In genomic region chr9:92146610-92147009, GRCh38 we compare ENCODE assay signal across 10 cellular contexts. TPM values are rescaled to one million over a fixed set of nuclear protein-coding genes. Genes with fewer than 3 reads are reported as not detected.
DNase-seq lines count a peak whose midpoint lies in the region; ATAC-seq and TF ChIP-seq lines count a peak whose summit lies in the region.
"Had no signal": no experiment of that assay in that cellular context is flagged by ENCODE, and none has a peak within 500 bp of the region (broad histone marks: within the 10 kb centered on the region; RNA-seq: fewer than 3 reads in every experiment).

No MANE protein-coding gene starts in this region.

- TSS peak; percentile 86 for BruUV-seq in HCT116 (replicated peaks; lab: Mats Ljungman, UMichigan)

- H4K20me1 ChIP-seq in HCT116 (ENCODE audit: insufficient read depth), result no peaks in the 10 kb centered on the region

- no peak for TF ChIP-seq CTCF in HCT116 (IDR thresholded peaks at IDR 0.05 in 2 of 3, conservative IDR thresholded peaks at IDR 0.05 in 1 of 3; ENCODE audit: borderline replicate concordance in 1 of 3, insufficient read depth in 1 of 3, low read depth in 2 of 3, low read length in 2 of 3)
- no peak for TF ChIP-seq CTCF in WI38 (IDR thresholded peaks at IDR 0.05; ENCODE audit: low read depth, low read length)

- POLR2A ChIA-PET in HCT116 (lab: Charles Lee), result interaction anchor here (1.2 kb wide), 1 partner anchor 525 kb away, joined by 3 read pairs; no protein-coding TSS in a partner anchor

- H3K27me3 ChIP-seq in HCT116 (ENCODE audit: insufficient read depth, low read length) (no peaks in the 10 kb centered on the region), skeletal muscle satellite cell (ENCODE audit: control insufficient read depth, insufficient read depth, low read length) (no peaks in the 10 kb centered on the region)

- peak overlapping the region; percentile 67 for H2AFZ ChIP-seq in HCT116 (ENCODE audit: low read depth, low read length, poor library complexity, severe bottlenecking)

- H3K9ac ChIP-seq in HCT116 (ENCODE audit: low read length), result peak overlapping the region; percentile 36; the same call in 1 of the 2 replicates
- peak overlapping the region; percentile 56 for H3K9ac ChIP-seq in skeletal muscle satellite cell (ENCODE audit: low read depth, low read length)

- H3K4me2 ChIP-seq in HCT116 (ENCODE audit: low read length), result peak overlapping the region; percentile 88
- H3K4me2 ChIP-seq in skeletal muscle satellite cell (ENCODE audit: low read length), result peak overlapping the region; percentile 64

- RAD21 ChIA-PET in HCT116 (lab: Charles Lee; ENCODE audit: low non-redundant PET in 1 of 2, low total read pairs in 2 of 2, uncharacterized antibody in 2 of 2, unreplicated experiment in 2 of 2), result no interaction called here

- H3K4me1 ChIP-seq in HCT116 (ENCODE audit: control insufficient read depth in 1 of 2, insufficient read depth in 2 of 2, low read length in 2 of 2) (peaks cover 18 to 19% of the 10 kb centered on the region in 2 experiments), skeletal muscle satellite cell (ENCODE audit: control insufficient read depth, insufficient read depth, low read length) (peaks cover 41% of the 10 kb centered on the region)

- H3K27ac ChIP-seq in HCT116 (ENCODE audit: low read depth, low read length), result peak overlapping the region; percentile 63

- DNase-seq in HCT116 (ENCODE audit: low read depth, low spot score) (no peak), left cardiac atrium (no peak), T-helper 2 cell (no peak), cerebellar nuclear complex (lab: John Stamatoyannopoulos, UW) (no peak)
- no peak for DNase-seq in stimulated activated CD8-positive, alpha-beta memory T cell treated with anti-CD3 and anti-CD28 coated beads, Interleukin-4, amount 100 ng/mL, for 48 hours
- DNase-seq: activated CD4-positive, CD25-positive, alpha-beta regulatory T cell had no signal

- H3K4me3 ChIP-seq in HCT116 (replicated peaks in 1 of 2; ENCODE audit: low read depth in 1 of 2, low read length in 2 of 2) (peak overlapping the region in 1 of 2 experiments; percentile 53; a peak in 2 of 4 replicates), WI38 (ENCODE audit: low read depth, low read length) (peak overlapping the region; percentile 12; the same call in 1 of the 2 replicates), skeletal muscle satellite cell (ENCODE audit: low read length) (no peak overlapping the region)
- H3K4me3 ChIP-seq: tibial artery had no signal

- H3K9me2 ChIP-seq in HCT116 (ENCODE audit: insufficient read depth), result no peaks in the 10 kb centered on the region

- H3K36me3 ChIP-seq in HCT116 (ENCODE audit: control insufficient read depth in 1 of 2, insufficient read depth in 2 of 2, low read length in 2 of 2) (no peaks in the 10 kb centered on the region), skeletal muscle satellite cell (ENCODE audit: insufficient read depth, low read length) (no peaks in the 10 kb centered on the region)
- H3K36me3 ChIP-seq: tibial artery had no signal

- CTCF ChIA-PET in HCT116 (lab: Charles Lee), result interaction anchor here (5.3 kb wide), 1 partner anchor 7 kb away, joined by 28 read pairs; no protein-coding TSS in a partner anchor

- TF ChIP-seq RAD21 in HCT116 (IDR thresholded peaks at IDR 0.05; ENCODE audit: low read depth), result no peak

- no peak for TF ChIP-seq POLR2A in HCT116 (IDR thresholded peaks at IDR 0.05; ENCODE audit: borderline replicate concordance, extremely low read depth, insufficient read depth, insufficient read length)

- intact Hi-C loops in HCT116 (cut with micrococcal nuclease) (no loop called here), left cardiac atrium (cut with DNase I) (no loop called here)

- ATAC-seq in HCT116, result no peak
- ATAC-seq in left cardiac atrium, result peak; percentile 30 to 38
- ATAC-seq in HG03469 (IDR thresholded peaks at IDR 0.05; ENCODE audit: unreplicated experiment), result no peak

- H3K9me3 ChIP-seq in HCT116 (ENCODE audit: control insufficient read depth in 1 of 2, insufficient read depth in 1 of 2, low read depth in 1 of 2, low read length in 2 of 2), result no peaks in the 10 kb centered on the region
- H3K9me3 ChIP-seq in skeletal muscle satellite cell (replicated peaks; ENCODE audit: low read length), result no peaks in the 10 kb centered on the region
- H3K9me3 ChIP-seq: tibial artery had no signal

- H3K79me2 ChIP-seq in HCT116 (ENCODE audit: insufficient read depth, low read length), result no peaks in the 10 kb centered on the region

TF ChIP-seq in HCT116, 20 proteins besides CTCF, POLR2A, EP300 and RAD21:
- no peak for TF ChIP-seq YY1 (IDR thresholded peaks at IDR 0.05; ENCODE audit: extremely low read depth, insufficient replicate concordance, low read depth, low read length)

RNA-seq across cellular contexts. Expression of gene SPTLC1, which starts 31.4 kb away (rescaled TPM):
- total RNA-seq in HCT116 (2021; ENCODE audit: unreplicated experiment) (81.7 TPM), left cardiac atrium (10 to 100 TPM; 29.9 to 31.6 TPM)
- polyA plus RNA-seq in HCT116 (2012), result 63.6 and 69.4 TPM in 2 replicates
- 85.2 and 87.5 TPM in 2 replicates for total RNA-seq in skeletal muscle satellite cell (2012; rRNA removed)

Comparison
In these comparisons a context has a peak if more than half of its experiments do, and no peak if none do; other contexts are left out.
1. ATAC-seq: peak in left cardiac atrium (2 of 2); none in HCT116 (single experiment) and HG03469 (single experiment).